21 cellular contexts compared by ENCODE assay signal in the genomic region with DNA sequence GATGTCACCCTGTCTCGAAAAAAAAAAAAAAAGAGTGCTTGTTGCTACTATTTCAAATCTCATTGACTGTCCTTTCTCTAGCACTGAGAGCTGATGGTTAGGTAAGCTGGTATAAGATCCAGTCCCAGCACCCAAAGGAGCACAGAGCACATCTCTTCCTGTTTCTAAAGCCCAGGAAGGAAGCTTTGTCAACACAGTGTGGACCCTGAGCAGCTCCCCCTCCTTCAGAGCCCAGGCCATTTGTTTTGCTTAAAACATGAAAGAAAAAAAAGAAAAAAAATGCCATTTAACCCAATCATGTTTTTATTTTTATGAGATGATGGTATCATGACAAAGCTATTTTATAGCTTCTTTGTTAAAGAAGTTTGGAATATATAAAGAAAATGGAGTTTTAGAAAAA.
"Had no signal": no experiment of that assay in that cellular context is flagged by ENCODE, and none has a peak within 500 bp of the region (broad histone marks: within the 10 kb centered on the region; RNA-seq: fewer than 3 reads in every experiment).

No MANE protein-coding gene starts in this region.

- H3K4me1 Mint-ChIP-seq: naive thymus-derived CD8-positive, alpha-beta T cell; stimulated activated effector memory CD8-positive, alpha-beta T cell treated with anti-CD3 and anti-CD28 coated beads, Interleukin-12 subunit alpha, Interleukin-12 subunit beta, amount 100 ng/mL, for 72 hours had no signal

- H3K4me2 ChIP-seq: smooth muscle cell had no signal

- H3K36me3 Mint-ChIP-seq: stimulated activated effector memory CD8-positive, alpha-beta T cell treated with anti-CD3 and anti-CD28 coated beads, Interleukin-12 subunit alpha, Interleukin-12 subunit beta, amount 100 ng/mL, for 72 hours; type B pancreatic cell had no signal

- H3K9me3 ChIP-seq: gastrocnemius medialis, mucosa of descending colon, neutrophil, sigmoid colon, suprapubic skin, thyroid gland had no signal

- H3K4me1 ChIP-seq: heart right ventricle, right atrium auricular region, sigmoid colon, suprapubic skin, thyroid gland had no signal

- H3K27ac Mint-ChIP-seq: naive thymus-derived CD8-positive, alpha-beta T cell; stimulated activated effector memory CD8-positive, alpha-beta T cell treated with anti-CD3 and anti-CD28 coated beads, Interleukin-12 subunit alpha, Interleukin-12 subunit beta, amount 100 ng/mL, for 72 hours; type B pancreatic cell had no signal

- DNase-seq: effector memory CD4-positive, alpha-beta T cell; gastrocnemius medialis; heart right ventricle; hypothalamus; islet precursor cell; mammary epithelial cell; mucosa of descending colon; naive thymus-derived CD8-positive, alpha-beta T cell; sigmoid colon; stimulated activated CD4-positive, alpha-beta T cell treated with anti-CD3 and anti-CD28 coated beads, Interleukin-4, amount 100 ng/mL, for 1 hour; stimulated activated CD8-positive, alpha-beta memory T cell treated with anti-CD3 and anti-CD28 coated beads, Interleukin-4, amount 100 ng/mL, for 48 hours; stimulated activated naive CD8-positive, alpha-beta T cell treated with anti-CD3 and anti-CD28 coated beads, Interleukin-15, Interleukin-2, amounts not matched to agents 100 U/mL and 50 U/mL, for 24 hours; thyroid gland had no signal

- H3K27me3 ChIP-seq: gastrocnemius medialis, neutrophil, right atrium auricular region, sigmoid colon, suprapubic skin, thyroid gland had no signal

- ATAC-seq: esophagus mucosa; gastrocnemius medialis; heart right ventricle; left lobe of liver; mucosa of descending colon; naive thymus-derived CD8-positive, alpha-beta T cell; stimulated activated effector memory CD8-positive, alpha-beta T cell treated with anti-CD3 and anti-CD28 coated beads, Interleukin-12 subunit alpha, Interleukin-12 subunit beta, amount 100 ng/mL, for 72 hours; stimulated activated naive CD8-positive, alpha-beta T cell treated with anti-CD3 and anti-CD28 coated beads, Interleukin-15, Interleukin-2, amounts not matched to agents 100 U/mL and 50 U/mL, for 24 hours had no signal

- H3K4me3 ChIP-seq: gastrocnemius medialis, heart right ventricle, mucosa of descending colon, right atrium auricular region, sigmoid colon, smooth muscle cell, suprapubic skin, thyroid gland had no signal

- H3K36me3 ChIP-seq: gastrocnemius medialis, heart right ventricle, neutrophil, right atrium auricular region, sigmoid colon, suprapubic skin, thyroid gland had no signal

- H3K27ac ChIP-seq: gastrocnemius medialis, heart right ventricle, neutrophil, right atrium auricular region, sigmoid colon, suprapubic skin, thyroid gland had no signal

- H3K4me3 Mint-ChIP-seq: naive thymus-derived CD8-positive, alpha-beta T cell; stimulated activated effector memory CD8-positive, alpha-beta T cell treated with anti-CD3 and anti-CD28 coated beads, Interleukin-12 subunit alpha, Interleukin-12 subunit beta, amount 100 ng/mL, for 72 hours; type B pancreatic cell had no signal
